8 cellular contexts compared by ENCODE assay signal in the genomic region with DNA sequence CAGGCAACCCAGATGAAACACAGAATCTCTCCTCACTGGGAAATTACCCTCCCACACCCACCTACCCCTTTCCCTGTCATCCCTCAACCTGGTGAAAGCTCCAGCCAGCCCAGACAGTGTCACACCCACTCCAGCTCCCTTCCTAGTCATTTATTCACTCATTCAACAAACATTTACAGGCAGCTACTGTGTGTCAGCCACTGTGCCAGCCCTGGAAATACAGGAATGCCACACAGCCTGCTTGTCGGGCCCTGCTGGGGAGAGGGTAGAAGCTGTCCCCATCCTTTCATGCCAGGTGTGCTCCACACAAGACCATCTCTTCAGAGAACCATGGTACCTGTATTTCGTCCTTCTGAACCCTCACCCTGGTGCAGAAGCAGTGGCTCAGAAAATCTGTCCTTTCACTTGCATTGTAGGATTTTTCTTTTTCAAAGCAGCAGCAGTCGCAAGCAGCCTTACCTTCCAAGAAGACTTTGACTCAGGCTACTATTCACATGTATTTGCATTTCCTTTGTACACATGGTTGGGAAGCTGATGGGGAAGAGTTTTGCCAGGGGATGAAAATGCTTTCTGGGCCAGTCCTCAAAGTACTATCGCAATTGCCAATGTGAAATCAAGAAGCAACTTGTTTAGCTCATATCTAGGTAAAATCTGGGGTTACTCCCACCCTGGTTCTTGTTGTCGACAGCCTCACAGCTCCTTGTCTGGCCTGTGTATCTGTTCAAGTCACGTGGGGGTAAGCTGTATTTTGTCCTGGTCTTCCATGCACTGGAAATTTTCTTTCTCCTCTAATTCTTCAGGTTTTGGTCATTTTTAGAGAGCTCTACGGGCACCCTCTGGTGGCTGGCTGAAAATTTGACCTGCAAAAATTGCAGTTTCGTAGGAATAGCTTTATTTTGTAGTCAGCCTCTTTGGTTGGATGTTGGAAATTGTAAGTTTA.
DNase-seq lines count a peak whose midpoint lies in the region; ATAC-seq, FAIRE-seq and TF ChIP-seq lines count a peak whose summit lies in the region.

No MANE protein-coding gene starts in this region.

- H3K36me3 Mint-ChIP-seq in brain = no peaks in the 10 kb centered on the region

- DNase-seq in GM10266 (ENCODE audit: extremely low spot score) = no peak
- DNase-seq in NCI-H526 (lab: John Stamatoyannopoulos, UW) = peak; percentile 54 to 75
- DNase-seq in iPS-NIHi11 (ENCODE audit: low spot score) = peak; percentile 52
- peak; percentile 14 for DNase-seq in stimulated activated naive CD8-positive, alpha-beta T cell treated with anti-CD3 and anti-CD28 coated beads, Interleukin-15, Interleukin-2, amounts not matched to agents 100 U/mL and 50 U/mL, for 24 hours
- DNase-seq in NCI-H187 treated with DMSO at 0.1 percent for 48 hours (lab: John Stamatoyannopoulos, UW) = no peak
- DNase-seq in activated CD4-positive, CD25-positive, alpha-beta regulatory T cell (lab: John Stamatoyannopoulos, UW) = no peak

- TF ChIP-seq CTCF in GM10266 (IDR thresholded peaks at IDR 0.05; ENCODE audit: control insufficient read depth, insufficient read depth, low read depth, missing control alignments) (peak; percentile 52), brain (conservative IDR thresholded peaks at IDR 0.05) (peak; percentile 77 to 80)

- H3K27me3 Mint-ChIP-seq in brain = peaks cover 9% of the 10 kb centered on the region

- peak; percentile 53 for FAIRE-seq in A204.1 (lab: Jason Lieb, UNC)

- peak overlapping the region in 1 of 5 experiments; percentile 64 for H3K4me3 Mint-ChIP-seq in brain

- H3K4me1 Mint-ChIP-seq in brain = peaks cover 36% of the 10 kb centered on the region

- no peaks in the 10 kb centered on the region for H3K9me3 Mint-ChIP-seq in brain

- peak overlapping the region; percentile 40 to 92 (median 69) for H3K27ac Mint-ChIP-seq in brain

- ATAC-seq in stimulated activated naive CD8-positive, alpha-beta T cell treated with anti-CD3 and anti-CD28 coated beads, Interleukin-15, Interleukin-2, amounts not matched to agents 100 U/mL and 50 U/mL, for 24 hours = no peak

Comparison
In these comparisons a context has a peak if more than half of its experiments do, and no peak if none do; other contexts are left out.
1. DNase-seq: peak in NCI-H526 (2 of 2), iPS-NIHi11 (single experiment) and stimulated activated naive CD8-positive, alpha-beta T cell treated with anti-CD3 and anti-CD28 coated beads, Interleukin-15, Interleukin-2, amounts not matched to agents 100 U/mL and 50 U/mL, for 24 hours (single experiment); none in GM10266 (single experiment), NCI-H187 treated with DMSO at 0.1 percent for 48 hours (single experiment) and activated CD4-positive, CD25-positive, alpha-beta regulatory T cell (0 of 4).